15 cellular contexts compared by ENCODE assay signal in genomic region chr10:132880148-132880981, GRCh38.
"Had no signal": no experiment of that assay in that cellular context is flagged by ENCODE, and none has a peak within 500 bp of the region (broad histone marks: within the 10 kb centered on the region; RNA-seq: fewer than 3 reads in every experiment).

No MANE protein-coding gene starts in this region.

- H3K4me3 ChIP-seq: gastrocnemius medialis, psoas muscle, stomach, thyroid gland had no signal

- H3K27ac ChIP-seq: gastrocnemius medialis, psoas muscle, stomach, thyroid gland had no signal

- H3K36me3 Mint-ChIP-seq: natural killer cell treated with Interleukin-12 subunit alpha and Interleukin-12 subunit beta and Interleukin-15 and Interleukin-18, amount 100 ng/mL, for 72 hours had no signal

- H3K9me3 Mint-ChIP-seq: natural killer cell treated with Interleukin-12 subunit alpha and Interleukin-12 subunit beta and Interleukin-15 and Interleukin-18, amount 100 ng/mL, for 72 hours had no signal

- DNase-seq: activated naive CD4-positive, alpha-beta T cell; activated T-cell treated with anti-CD3 and anti-CD28 coated beads, Interleukin-2, amount 50 U/mL, for 1 hour; caudate nucleus; cortex of kidney; effector CD8-positive, alpha-beta T cell; gastrocnemius medialis; occipital lobe; stimulated activated CD4-positive, alpha-beta T cell treated with anti-CD3 and anti-CD28 coated beads, Interleukin-15, amount 100 ng/mL, for 24 hours; stimulated activated CD4-positive, alpha-beta T cell treated with anti-CD3 and anti-CD28 coated beads, Interleukin-4, amount 100 ng/mL, for 24 hours; T-helper 2 cell had no signal

- ATAC-seq: activated CD4-positive, CD25-positive, alpha-beta regulatory T cell treated with anti-CD3 and anti-CD28 coated beads, Interleukin-2, amount 50 U/mL, for 24 hours; gastrocnemius medialis; natural killer cell treated with Interleukin-12 subunit alpha and Interleukin-12 subunit beta and Interleukin-15 and Interleukin-18, amount 100 ng/mL, for 72 hours; psoas muscle had no signal

- H3K36me3 ChIP-seq: gastrocnemius medialis, stomach, thyroid gland had no signal

- H3K27ac Mint-ChIP-seq: natural killer cell treated with Interleukin-12 subunit alpha and Interleukin-12 subunit beta and Interleukin-15 and Interleukin-18, amount 100 ng/mL, for 72 hours had no signal

- H3K9me3 ChIP-seq: gastrocnemius medialis, stomach, thyroid gland had no signal

- H3K4me3 Mint-ChIP-seq: natural killer cell treated with Interleukin-12 subunit alpha and Interleukin-12 subunit beta and Interleukin-15 and Interleukin-18, amount 100 ng/mL, for 72 hours had no signal

- H3K27me3 ChIP-seq: thyroid gland had no signal

- H3K4me1 ChIP-seq: gastrocnemius medialis, psoas muscle had no signal
